In the genomic region with DNA sequence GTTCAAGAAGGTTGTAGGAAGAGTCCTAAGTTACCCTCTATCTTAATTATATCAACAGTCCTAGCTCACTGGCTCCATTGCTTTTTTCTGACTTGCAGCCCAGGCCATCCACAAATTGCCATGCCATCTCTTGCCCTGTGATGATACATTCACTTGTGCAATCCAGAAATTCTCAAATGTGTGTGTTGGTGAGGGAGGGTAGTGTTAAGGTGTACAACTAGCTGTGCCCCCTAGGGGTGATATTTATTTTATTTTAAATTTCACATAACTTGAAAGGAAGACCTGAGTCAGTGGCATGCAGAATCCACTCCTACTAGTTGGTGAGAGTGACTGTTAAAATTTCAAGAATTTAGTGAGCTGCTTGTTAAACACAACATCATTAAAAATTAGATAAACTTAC, we compare ENCODE assay signal across 11 cellular contexts.
DNase-seq lines count a peak whose midpoint lies in the region; ATAC-seq and TF ChIP-seq lines count a peak whose summit lies in the region.
"Had no signal": no experiment of that assay in that cellular context is flagged by ENCODE, and none has a peak within 500 bp of the region (broad histone marks: within the 10 kb centered on the region; RNA-seq: fewer than 3 reads in every experiment).

No MANE protein-coding gene starts in this region.

- H3F3A ChIP-seq in Loucy (ENCODE audit: low read depth), result no peaks in the 10 kb centered on the region

- H3K9me3 Mint-ChIP-seq in MCF 10A (ENCODE audit: unreplicated experiment) (no peaks in the 10 kb centered on the region), type B pancreatic cell (no peaks in the 10 kb centered on the region)

- no peaks in the 10 kb centered on the region for H3K27me3 Mint-ChIP-seq in MCF 10A (ENCODE audit: insufficient read depth, unreplicated experiment)
- no peaks in the 10 kb centered on the region for H3K27me3 Mint-ChIP-seq in type B pancreatic cell

- no TSS peak for BruUV-seq in MCF 10A (replicated peaks; lab: Mats Ljungman, UMichigan)

- peaks cover 5% of the 10 kb centered on the region for H3K36me3 Mint-ChIP-seq in MCF 10A (ENCODE audit: insufficient read depth, unreplicated experiment)
- no peaks in the 10 kb centered on the region for H3K36me3 Mint-ChIP-seq in type B pancreatic cell

- DNase-seq in MCF 10A (ENCODE audit: unreplicated experiment) (peak; percentile 65), breast epithelium (ENCODE audit: low spot score in 2 of 2) (no peak), amniotic epithelial cell (ENCODE audit: low read depth) (peak; percentile 29), type B pancreatic cell (ENCODE audit: extremely low spot score, unreplicated experiment) (no peak), COR-L47 (lab: John Stamatoyannopoulos, UW) (no peak), mucosa of descending colon (no peak)
- DNase-seq: left lung; NK-92 treated with Interleukin-12 subunit alpha and Interleukin-12 subunit beta, amount 100 ng/mL, for 24 hours; stimulated activated CD4-positive, alpha-beta T cell treated with anti-CD3 and anti-CD28 coated beads, Interleukin-12 subunit alpha, Interleukin-12 subunit beta, amount 100 ng/mL, for 4 hours had no signal

- H3K27me3 ChIP-seq in breast epithelium (no peaks in the 10 kb centered on the region), Loucy (ENCODE audit: insufficient read depth, low read length, poor library complexity, severe bottlenecking) (no peaks in the 10 kb centered on the region)
- H3K27me3 ChIP-seq: left lung had no signal

- TF ChIP-seq POLR2A in breast epithelium (IDR thresholded peaks at IDR 0.05), result no peak

- ATAC-seq in HG03025 (IDR thresholded peaks at IDR 0.05; ENCODE audit: low FRiP score, unreplicated experiment) (no peak), mucosa of descending colon (no peak)
- ATAC-seq: left lung had no signal

- H3K36me3 ChIP-seq in breast epithelium (no peaks in the 10 kb centered on the region), Loucy (ENCODE audit: insufficient read depth, low read length) (no peaks in the 10 kb centered on the region), mucosa of descending colon (ENCODE audit: low read depth) (no peaks in the 10 kb centered on the region)
- H3K36me3 ChIP-seq: left lung had no signal

- H3K4me1 ChIP-seq in breast epithelium, result no peaks in the 10 kb centered on the region
- no peaks in the 10 kb centered on the region for H3K4me1 ChIP-seq in Loucy (ENCODE audit: insufficient read depth, low read length, poor library complexity, severe bottlenecking)
- H3K4me1 ChIP-seq in mucosa of descending colon (ENCODE audit: low read depth), result no peaks in the 10 kb centered on the region
- H3K4me1 ChIP-seq: left lung had no signal

- no peak overlapping the region for H3K4me3 Mint-ChIP-seq in MCF 10A (ENCODE audit: unreplicated experiment)
- H3K4me3 Mint-ChIP-seq in type B pancreatic cell, result no peak overlapping the region

- intact Hi-C loops in MCF 10A (cut with micrococcal nuclease) (loop anchor here (5.0 kb wide), 1 partner anchor 137 kb away; no protein-coding TSS in a partner anchor), breast epithelium (cut with DNase I; ENCODE audit: low total_unique reads) (no loop called here), mucosa of descending colon (cut with DNase I, micrococcal nuclease) (no loop called here)

- no peaks in the 10 kb centered on the region for H3K9me2 ChIP-seq in Loucy (replicated peaks; ENCODE audit: low read depth, low read length)

- H2AFZ ChIP-seq in Loucy (ENCODE audit: low read length), result no peak overlapping the region

- H3K4me2 ChIP-seq in Loucy (ENCODE audit: low read depth, low read length, poor library complexity, severe bottlenecking), result no peak overlapping the region

- CTCF ChIA-PET in MCF 10A (lab: Yijun Ruan, JAX), result interaction anchor here (0.8 to 1.1 kb wide), 2 partner anchors 12 to 18 kb away, joined by 3 to 6 read pairs; no protein-coding TSS in a partner anchor

- H3K4me3 ChIP-seq in breast epithelium (no peak overlapping the region), Loucy (ENCODE audit: low read length, poor library complexity, severe bottlenecking) (no peak overlapping the region), mucosa of descending colon (no peak overlapping the region)
- H3K4me3 ChIP-seq: left lung had no signal

- TF ChIP-seq CTCF in MCF 10A (IDR thresholded peaks at IDR 0.05; ENCODE audit: unreplicated experiment) (no peak), breast epithelium (IDR thresholded peaks at IDR 0.05) (no peak), Loucy (conservative IDR thresholded peaks at IDR 0.05; ENCODE audit: low read length) (peak; percentile 61), type B pancreatic cell (conservative IDR thresholded peaks at IDR 0.05) (peak; percentile 50), mucosa of descending colon (IDR thresholded peaks at IDR 0.05) (no peak)

- no peak overlapping the region for H3K27ac ChIP-seq in breast epithelium
- H3K27ac ChIP-seq: left lung had no signal

- H3K27ac Mint-ChIP-seq in MCF 10A (ENCODE audit: low read depth, unreplicated experiment) (no peak overlapping the region), type B pancreatic cell (no peak overlapping the region)

- H4K20me1 ChIP-seq in Loucy (ENCODE audit: insufficient read depth, low read length, poor library complexity, severe bottlenecking), result no peaks in the 10 kb centered on the region

- H3K79me2 ChIP-seq in Loucy (ENCODE audit: insufficient read depth, low read length), result no peaks in the 10 kb centered on the region

- no peak overlapping the region for H3K9ac ChIP-seq in Loucy (ENCODE audit: low read depth, low read length, poor library complexity, severe bottlenecking)

- POLR2A ChIA-PET in MCF 10A (lab: Yijun Ruan, JAX), result interaction anchor here (0.9 to 1.2 kb wide), 2 partner anchors 29 to 311 kb away, joined by 3 read pairs; a partner anchor contains a TSS

- H3K4me1 Mint-ChIP-seq in MCF 10A (ENCODE audit: insufficient read depth, unreplicated experiment) (no peaks in the 10 kb centered on the region), type B pancreatic cell (ENCODE audit: unreplicated experiment) (peaks cover 5% of the 10 kb centered on the region)

- H3K9me3 ChIP-seq in breast epithelium (no peaks in the 10 kb centered on the region), Loucy (ENCODE audit: insufficient read depth, low read depth, low read length) (no peaks in the 10 kb centered on the region), mucosa of descending colon (no peaks in the 10 kb centered on the region)
- H3K9me3 ChIP-seq: left lung had no signal

Comparison
In these comparisons a context has a peak if more than half of its experiments do, and no peak if none do; other contexts are left out.
1. DNase-seq: peak in MCF 10A (single experiment) and amniotic epithelial cell (single experiment); none in breast epithelium (0 of 2), type B pancreatic cell (single experiment), COR-L47 (single experiment) and mucosa of descending colon (0 of 3).
2. CTCF ChIP-seq: peak in Loucy (single experiment) and type B pancreatic cell (single experiment); none in MCF 10A (single experiment), breast epithelium (0 of 3) and mucosa of descending colon (single experiment).